Comparison of ENCODE assay signal across 12 cellular contexts in the genomic region with DNA sequence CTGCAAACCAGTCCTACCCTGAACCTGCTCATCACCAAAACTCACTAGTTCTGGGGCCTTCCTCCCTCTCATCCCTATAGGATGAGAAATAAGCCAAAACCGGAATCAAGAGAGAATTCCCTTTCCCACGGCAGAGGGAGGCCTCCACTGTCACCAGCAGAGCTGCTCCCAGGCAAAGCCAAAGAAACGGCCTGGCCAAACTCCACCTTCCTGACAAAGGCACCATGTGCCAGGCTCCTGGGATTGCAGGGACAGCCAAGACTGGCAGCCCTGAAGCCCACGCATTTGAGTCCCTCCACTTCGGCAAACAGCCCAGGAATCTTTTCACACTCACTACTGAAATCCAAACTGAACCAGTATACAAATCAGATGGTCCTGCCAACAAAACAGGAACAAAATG. TPM values are rescaled to one million over a fixed set of nuclear protein-coding genes. Genes with fewer than 3 reads are reported as not detected.
DNase-seq lines count a peak whose midpoint lies in the region; ATAC-seq and TF ChIP-seq lines count a peak whose summit lies in the region.
"Had no signal": no experiment of that assay in that cellular context is flagged by ENCODE, and none has a peak within 500 bp of the region (broad histone marks: within the 10 kb centered on the region; RNA-seq: fewer than 3 reads in every experiment).

No MANE protein-coding gene starts in this region.

- TF ChIP-seq POLR2A in adrenal gland (IDR thresholded peaks at IDR 0.05): no peak

- CTCF ChIA-PET in Calu3 (lab: Charles Lee): no interaction called here

- ATAC-seq in GM21526 (IDR thresholded peaks at IDR 0.05; ENCODE audit: low FRiP score, unreplicated experiment): no peak
- ATAC-seq in GM21447 (IDR thresholded peaks at IDR 0.05; ENCODE audit: unreplicated experiment): no peak
- ATAC-seq: effector memory CD8-positive, alpha-beta T cell had no signal

- peaks cover 92% of the 10 kb centered on the region for H3K79me2 ChIP-seq in smooth muscle cell (ENCODE audit: low read depth)

- H3K9me3 Mint-ChIP-seq in Calu3 (ENCODE audit: low read depth, unreplicated experiment): no peaks in the 10 kb centered on the region
- H3K9me3 Mint-ChIP-seq: activated CD4-positive, alpha-beta memory T cell treated with anti-CD3 and anti-CD28 coated beads, Interleukin-2, amount 10 ng/mL, durations not matched to agents 7 days and 5 days; activated naive CD8-positive, alpha-beta T cell treated with anti-CD3 and anti-CD28 coated beads for 36 hours; effector memory CD8-positive, alpha-beta T cell had no signal

- H3K4me3 ChIP-seq in adrenal gland: peak overlapping the region in 1 of 4 donors; percentile 37
- H3K4me3 ChIP-seq in left ventricle myocardium inferior: peak overlapping the region; percentile 46
- H3K4me3 ChIP-seq in smooth muscle cell: no peak overlapping the region

- H3K9ac ChIP-seq in smooth muscle cell (ENCODE audit: low read depth): no peak overlapping the region

- 25 to 46% (median 40%) methylated on average over 5 of the region's 5 CpGs for WGBS in adrenal gland, 4 donors
- WGBS in smooth muscle cell (ENCODE audit: low lambda C conversion rate): 76% methylated on average over 5 of the region's 5 CpGs

- intact Hi-C loops in Calu3 (cut with micrococcal nuclease; ENCODE audit: unreplicated experiment): no loop called here
- intact Hi-C loops in adrenal gland (cut with DNase I): no loop called here
- intact Hi-C loops in left ventricle myocardium inferior (cut with micrococcal nuclease): no loop called here

- H3K36me3 Mint-ChIP-seq in Calu3 (ENCODE audit: insufficient read depth, unreplicated experiment): peaks cover 8% of the 10 kb centered on the region
- H3K36me3 Mint-ChIP-seq: activated naive CD8-positive, alpha-beta T cell treated with anti-CD3 and anti-CD28 coated beads for 36 hours had no signal

- H3K9me3 ChIP-seq in adrenal gland (replicated peaks in 1 of 3) (no peaks in the 10 kb centered on the region), left ventricle myocardium inferior (replicated peaks) (no peaks in the 10 kb centered on the region), smooth muscle cell (replicated peaks; ENCODE audit: low read depth) (no peaks in the 10 kb centered on the region)

- TF ChIP-seq CTCF in Calu3 (IDR thresholded peaks at IDR 0.05; ENCODE audit: unreplicated experiment) (no peak), adrenal gland (IDR thresholded peaks at IDR 0.05) (no peak), left ventricle myocardium inferior (IDR thresholded peaks at IDR 0.05; ENCODE audit: borderline replicate concordance) (no peak), smooth muscle cell (IDR thresholded peaks at IDR 0.05; ENCODE audit: borderline replicate concordance, insufficient read depth, poor library complexity, severe bottlenecking) (no peak)

- peak overlapping the region in 4 of 5 donors; percentile 36 to 86 (median 54) for H3K27ac ChIP-seq in adrenal gland
- H3K27ac ChIP-seq in left ventricle myocardium inferior (replicated peaks): peak overlapping the region; percentile 87
- H3K27ac ChIP-seq in smooth muscle cell (ENCODE audit: low read depth): no peak overlapping the region

- peaks cover 3% of the 10 kb centered on the region for H3F3A ChIP-seq in smooth muscle cell (ENCODE audit: low read depth)

- no peaks in the 10 kb centered on the region for H3K27me3 Mint-ChIP-seq in Calu3 (ENCODE audit: unreplicated experiment)
- H3K27me3 Mint-ChIP-seq: activated CD4-positive, alpha-beta memory T cell treated with anti-CD3 and anti-CD28 coated beads, Interleukin-2, amount 10 ng/mL, durations not matched to agents 7 days and 5 days had no signal

- DNase-seq in Calu3: no peak
- peak; percentile 47 to 75 (median 50) for DNase-seq in adrenal gland
- peak; percentile 72 for DNase-seq in left ventricle myocardium inferior
- DNase-seq in retina: peak; percentile 18
- no peak for DNase-seq in NCI-H446 treated with DMSO at 0.1 percent for 48 hours (lab: John Stamatoyannopoulos, UW)
- DNase-seq in smooth muscle cell (lab: John Stamatoyannopoulos, UW; ENCODE audit: unreplicated experiment): no peak
- DNase-seq: activated CD4-positive, alpha-beta memory T cell treated with anti-CD3 and anti-CD28 coated beads, Interleukin-2, amount 10 ng/mL, durations not matched to agents 7 days and 5 days; activated naive CD8-positive, alpha-beta T cell treated with anti-CD3 and anti-CD28 coated beads for 36 hours; effector memory CD8-positive, alpha-beta T cell; NCI-H1694 had no signal

- H3K4me1 ChIP-seq in adrenal gland (replicated peaks in 1 of 2) (peaks cover 32 to 52% of the 10 kb centered on the region in 2 donors), left ventricle myocardium inferior (peaks cover 95% of the 10 kb centered on the region), smooth muscle cell (ENCODE audit: low read depth) (no peaks in the 10 kb centered on the region)

- H2AFZ ChIP-seq in smooth muscle cell (ENCODE audit: low read depth): no peak overlapping the region

- BruUV-seq in Calu3 (replicated peaks; lab: Mats Ljungman, UMichigan): no TSS peak

- peak overlapping the region; percentile 6 for H3K4me3 Mint-ChIP-seq in Calu3 (ENCODE audit: low read depth, unreplicated experiment)
- H3K4me3 Mint-ChIP-seq: activated CD4-positive, alpha-beta memory T cell treated with anti-CD3 and anti-CD28 coated beads, Interleukin-2, amount 10 ng/mL, durations not matched to agents 7 days and 5 days; activated naive CD8-positive, alpha-beta T cell treated with anti-CD3 and anti-CD28 coated beads for 36 hours; effector memory CD8-positive, alpha-beta T cell had no signal

- H3K36me3 ChIP-seq in adrenal gland (replicated peaks in 1 of 2) (no peaks in the 10 kb centered on the region), left ventricle myocardium inferior (no peaks in the 10 kb centered on the region), smooth muscle cell (ENCODE audit: low read depth) (no peaks in the 10 kb centered on the region)

- H3K4me1 Mint-ChIP-seq in Calu3 (ENCODE audit: low read depth, unreplicated experiment): peaks cover 31% of the 10 kb centered on the region

- peaks cover 95% of the 10 kb centered on the region for H4K20me1 ChIP-seq in smooth muscle cell (ENCODE audit: low read depth)

- H3K27ac Mint-ChIP-seq in Calu3 (ENCODE audit: unreplicated experiment): no peak overlapping the region
- H3K27ac Mint-ChIP-seq: activated CD4-positive, alpha-beta memory T cell treated with anti-CD3 and anti-CD28 coated beads, Interleukin-2, amount 10 ng/mL, durations not matched to agents 7 days and 5 days; activated naive CD8-positive, alpha-beta T cell treated with anti-CD3 and anti-CD28 coated beads for 36 hours; effector memory CD8-positive, alpha-beta T cell had no signal

- no peaks in the 10 kb centered on the region for H3K27me3 ChIP-seq in adrenal gland
- no peaks in the 10 kb centered on the region for H3K27me3 ChIP-seq in left ventricle myocardium inferior (ENCODE audit: low read depth)
- no peaks in the 10 kb centered on the region for H3K27me3 ChIP-seq in smooth muscle cell (ENCODE audit: low read depth)

- no peak overlapping the region for H3K4me2 ChIP-seq in smooth muscle cell

RNA-seq across cellular contexts. Expression of gene SMCO4, which starts 6.2 kb away (rescaled TPM):
- 16.4 and 22.9 TPM in 2 replicates for total RNA-seq in Calu3 (2022)
- 100 to 1,000 TPM in 2 of 8 donors, 10 to 100 TPM in 6; 23.2 to 108 (median 79.0) TPM for total RNA-seq in adrenal gland
- polyA plus RNA-seq in adrenal gland: 10 to 100 TPM; 31.6 to 81.7 (median 40.9) TPM
- total RNA-seq in left ventricle myocardium inferior: 57.6 TPM
- total RNA-seq in smooth muscle cell: 10.4 and 13.8 TPM in 2 replicates
- polyA plus RNA-seq in smooth muscle cell: 37.4 and 50.7 TPM in 2 replicates

Comparison
In these comparisons a context has a peak if more than half of its experiments do, and no peak if none do; other contexts are left out.
1. DNase-seq: peak in adrenal gland (7 of 7), left ventricle myocardium inferior (single experiment) and retina (single experiment); none in Calu3 (single experiment), NCI-H446 treated with DMSO at 0.1 percent for 48 hours (single experiment) and smooth muscle cell (single experiment).